1 cellular context compared by ENCODE assay signal in the genomic region with DNA sequence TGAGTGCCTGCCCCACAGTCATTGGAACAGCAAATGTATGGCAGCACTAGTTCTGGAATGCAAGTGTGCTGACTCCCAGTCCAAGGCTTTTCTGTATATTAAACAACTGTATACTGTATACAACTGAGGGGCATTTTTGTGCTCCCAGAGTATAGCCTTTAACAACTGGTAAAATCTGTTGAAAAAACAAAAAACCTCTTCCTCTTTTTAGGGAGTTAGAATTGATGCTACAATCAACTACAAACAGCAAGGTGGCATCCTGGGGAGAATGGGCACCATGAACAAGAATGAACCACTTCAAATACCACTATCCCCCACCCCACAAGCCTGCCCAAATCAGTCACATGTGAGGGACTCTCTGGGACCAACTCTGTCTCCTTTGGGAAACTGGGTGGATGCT.
A peak's percentile ranks its signal among the peaks of the same experiment; 100 is the strongest.
TF ChIP-seq lines count a peak whose summit lies in the region.

No MANE protein-coding gene starts in this region.

TF ChIP-seq in GM12891, 5 proteins besides CTCF, POLR2A, EP300 and RAD21:
- TF ChIP-seq TAF1 (IDR thresholded peaks at IDR 0.05; ENCODE audit: low read depth, low read length) (no peak), SPI1 (IDR thresholded peaks at IDR 0.05; ENCODE audit: low read depth, low read length) (peak; percentile 80)
